8 cellular contexts compared by ENCODE assay signal in genomic region chr5:54309751-54310432, GRCh38. TPM values are rescaled to one million over a fixed set of nuclear protein-coding genes. Genes with fewer than 3 reads are reported as not detected.
DNase-seq lines count a peak whose midpoint lies in the region; ATAC-seq and TF ChIP-seq lines count a peak whose summit lies in the region.

No MANE protein-coding gene starts in this region.

- TF ChIP-seq CTCF in Caco-2 (IDR thresholded peaks at IDR 0.05; ENCODE audit: insufficient read depth in 1 of 2, low read depth in 1 of 2, low read length in 1 of 2, severe bottlenecking in 1 of 2, unreplicated experiment in 1 of 2), result no peak
- TF ChIP-seq CTCF in cardiac fibroblast (IDR thresholded peaks at IDR 0.05; ENCODE audit: low read depth, low read length), result no peak
- TF ChIP-seq CTCF in smooth muscle cell (IDR thresholded peaks at IDR 0.05; ENCODE audit: borderline replicate concordance, insufficient read depth, poor library complexity, severe bottlenecking), result no peak

- peak overlapping the region; percentile 60 for H2AFZ ChIP-seq in smooth muscle cell (ENCODE audit: low read depth)

- H3K27me3 ChIP-seq in Caco-2 (replicated peaks; ENCODE audit: control insufficient read depth, insufficient read depth, low read length) (no peaks in the 10 kb centered on the region), smooth muscle cell (ENCODE audit: low read depth) (no peaks in the 10 kb centered on the region)

- H3F3A ChIP-seq in smooth muscle cell (ENCODE audit: low read depth), result no peaks in the 10 kb centered on the region

- H3K9me3 ChIP-seq in Caco-2, result no peaks in the 10 kb centered on the region
- H3K9me3 ChIP-seq in smooth muscle cell (replicated peaks; ENCODE audit: low read depth), result no peaks in the 10 kb centered on the region

- peaks cover 7% of the 10 kb centered on the region for H3K9me3 Mint-ChIP-seq in Caco-2 (ENCODE audit: unreplicated experiment)
- H3K9me3 Mint-ChIP-seq in T-helper 2 cell treated with Interferon-gamma antibody and Interleukin-4, amounts not matched to agents 5 μg/mL and 100 μg/mL, for 36 hours, result no peaks in the 10 kb centered on the region

- peak overlapping the region; percentile 79 for H3K9ac ChIP-seq in smooth muscle cell (ENCODE audit: low read depth)

- H3K27ac Mint-ChIP-seq in Caco-2 (ENCODE audit: unreplicated experiment), result peak overlapping the region; percentile 96
- H3K27ac Mint-ChIP-seq in T-helper 2 cell treated with Interferon-gamma antibody and Interleukin-4, amounts not matched to agents 5 μg/mL and 100 μg/mL, for 36 hours, result peak overlapping the region; percentile 88

- CTCF ChIA-PET in Caco-2 (lab: Charles Lee), result interaction anchor here (0.6 to 2.6 kb wide), 9 partner anchors 16 to 179 kb away, joined by 3 to 16 read pairs (median 3); no protein-coding TSS in a partner anchor

- peak; percentile 23 to 46 for DNase-seq in Caco-2
- DNase-seq in T-helper 2 cell treated with Interferon-gamma antibody and Interleukin-4, amounts not matched to agents 5 μg/mL and 100 μg/mL, for 36 hours (ENCODE audit: low spot score), result peak; percentile 19
- peak; percentile 24 to 31 for DNase-seq in cardiac fibroblast (ENCODE audit: low read depth in 2 of 2)
- DNase-seq in islet precursor cell, result peak; percentile 70
- DNase-seq in smooth muscle cell (lab: John Stamatoyannopoulos, UW; ENCODE audit: unreplicated experiment), result peak; percentile 50
- DNase-seq in HuH-7 (ENCODE audit: low spot score), result no peak

- no peaks in the 10 kb centered on the region for H3K36me3 ChIP-seq in Caco-2 (ENCODE audit: control insufficient read depth, insufficient read depth, low read length)
- no peaks in the 10 kb centered on the region for H3K36me3 ChIP-seq in smooth muscle cell (ENCODE audit: low read depth)

- H3K4me3 ChIP-seq in Caco-2 (ENCODE audit: low read depth, low read length), result peak overlapping the region; percentile 93
- peak overlapping the region; percentile 88 to 94 for H3K4me3 ChIP-seq in cardiac fibroblast (replicated peaks in 1 of 2; ENCODE audit: low read depth in 2 of 2, low read length in 2 of 2)
- peak overlapping the region; percentile 67 for H3K4me3 ChIP-seq in smooth muscle cell

- peaks cover 3% of the 10 kb centered on the region for H3K27me3 Mint-ChIP-seq in Caco-2 (ENCODE audit: insufficient read depth, unreplicated experiment)
- H3K27me3 Mint-ChIP-seq in T-helper 2 cell treated with Interferon-gamma antibody and Interleukin-4, amounts not matched to agents 5 μg/mL and 100 μg/mL, for 36 hours (ENCODE audit: low read depth), result peaks cover 19% of the 10 kb centered on the region

- peaks cover 38% of the 10 kb centered on the region for H4K20me1 ChIP-seq in smooth muscle cell (ENCODE audit: low read depth)

- BruUV-seq in Caco-2 (replicated peaks; lab: Mats Ljungman, UMichigan), result no TSS peak

- peak overlapping the region; percentile 95 for H3K4me2 ChIP-seq in smooth muscle cell

- H3K79me2 ChIP-seq in smooth muscle cell (ENCODE audit: low read depth), result peaks cover 43% of the 10 kb centered on the region

- peaks cover 30% of the 10 kb centered on the region for H3K36me3 Mint-ChIP-seq in Caco-2 (ENCODE audit: insufficient read depth, unreplicated experiment)
- no peaks in the 10 kb centered on the region for H3K36me3 Mint-ChIP-seq in T-helper 2 cell treated with Interferon-gamma antibody and Interleukin-4, amounts not matched to agents 5 μg/mL and 100 μg/mL, for 36 hours (ENCODE audit: low read depth)

- POLR2A ChIA-PET in Caco-2 (lab: Charles Lee), result interaction anchor here (0.6 to 2.8 kb wide), 29 partner anchors 8 to 1322 kb away, joined by 3 to 31 read pairs (median 4); partner anchors contain the start of gene SNX18

- intact Hi-C loops in Caco-2 (cut with micrococcal nuclease; ENCODE audit: unreplicated experiment), result loop anchor here (1.0 to 2.0 kb wide), 2 partner anchors 53 to 106 kb away; no protein-coding TSS in a partner anchor

- peaks cover 27% of the 10 kb centered on the region for H3K4me1 Mint-ChIP-seq in Caco-2 (ENCODE audit: low read depth, unreplicated experiment)
- H3K4me1 Mint-ChIP-seq in T-helper 2 cell treated with Interferon-gamma antibody and Interleukin-4, amounts not matched to agents 5 μg/mL and 100 μg/mL, for 36 hours (ENCODE audit: low read depth), result peaks cover 24% of the 10 kb centered on the region

- H3K4me1 ChIP-seq in Caco-2 (peaks cover 27% of the 10 kb centered on the region), smooth muscle cell (ENCODE audit: low read depth) (peaks cover 20% of the 10 kb centered on the region)

- WGBS in smooth muscle cell (ENCODE audit: low lambda C conversion rate), result 1% methylated on average over 37 of the region's 38 CpGs

- H3K27ac ChIP-seq in smooth muscle cell (ENCODE audit: low read depth), result peak overlapping the region; percentile 49

- ATAC-seq in GM19467 (IDR thresholded peaks at IDR 0.05; ENCODE audit: unreplicated experiment) (peak; percentile 17), HG03520 (IDR thresholded peaks at IDR 0.05; ENCODE audit: unreplicated experiment) (peak; percentile 2)

- H3K4me3 Mint-ChIP-seq in Caco-2 (ENCODE audit: unreplicated experiment), result peak overlapping the region; percentile 91
- H3K4me3 Mint-ChIP-seq in T-helper 2 cell treated with Interferon-gamma antibody and Interleukin-4, amounts not matched to agents 5 μg/mL and 100 μg/mL, for 36 hours, result peak overlapping the region; percentile 86

RNA-seq across cellular contexts. Expression of gene ARL15, which starts 0.5 kb away (rescaled TPM):
- total RNA-seq in Caco-2 (2022), result 122 and 140 TPM in 2 replicates
- total RNA-seq in smooth muscle cell, result 42.3 and 51.1 TPM in 2 replicates
- 9.8 and 20.8 TPM in 2 replicates for polyA plus RNA-seq in smooth muscle cell
